ENCODE assay signal across 1 cellular context in genomic region chr6:118679293-118679692, GRCh38.
TF ChIP-seq lines count a peak whose summit lies in the region.

No MANE protein-coding gene starts in this region.

TF ChIP-seq in HCT116, 20 proteins besides CTCF, POLR2A, EP300 and RAD21 (continued from another document):
- TF ChIP-seq YY1 (IDR thresholded peaks at IDR 0.05; ENCODE audit: extremely low read depth, insufficient replicate concordance, low read depth, low read length): no peak
